8 cellular contexts compared by ENCODE assay signal in the genomic region with DNA sequence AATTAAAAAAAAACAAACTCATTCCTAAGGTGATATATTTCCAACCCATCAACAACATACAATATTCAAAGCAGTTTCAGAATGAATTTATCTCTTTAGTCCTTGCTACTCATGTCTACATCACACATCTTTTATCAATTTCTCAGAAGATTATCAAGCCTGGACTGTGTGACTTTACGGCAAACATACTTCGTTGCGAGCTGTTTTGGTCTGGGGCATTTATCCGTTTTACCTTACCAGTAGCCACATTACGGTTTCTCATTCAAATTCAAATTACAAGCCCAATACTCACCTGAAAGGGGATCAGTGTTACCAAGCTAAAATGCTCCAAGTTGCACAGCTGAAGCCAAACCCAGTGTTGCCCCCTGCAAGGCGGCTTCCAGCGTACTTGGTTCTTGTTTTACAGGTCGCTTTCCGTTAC. TPM values are rescaled to one million over a fixed set of nuclear protein-coding genes. Genes with fewer than 3 reads are reported as not detected.
DNase-seq lines count a peak whose midpoint lies in the region; ATAC-seq and TF ChIP-seq lines count a peak whose summit lies in the region.

No MANE protein-coding gene starts in this region.

- no peaks in the 10 kb centered on the region for H3K9me3 Mint-ChIP-seq in progenitor cell of endocrine pancreas (ENCODE audit: low read depth)

- TF ChIP-seq CTCF in GM06990 (IDR thresholded peaks at IDR 0.05; ENCODE audit: insufficient read depth, low read length, poor library complexity, severe bottlenecking) = no peak
- TF ChIP-seq CTCF in Peyer's patch (IDR thresholded peaks at IDR 0.05) = no peak
- no peak for TF ChIP-seq CTCF in esophagus squamous epithelium (IDR thresholded peaks at IDR 0.05)
- no peak for TF ChIP-seq CTCF in progenitor cell of endocrine pancreas (IDR thresholded peaks at IDR 0.05; ENCODE audit: unreplicated experiment)

- peak overlapping the region; percentile 99 for H3K4me3 Mint-ChIP-seq in progenitor cell of endocrine pancreas (ENCODE audit: low read depth)

- peak overlapping the region in 2 of 4 donors; percentile 99 to 100 for H3K27ac ChIP-seq in Peyer's patch
- H3K27ac ChIP-seq in esophagus squamous epithelium = peak overlapping the region in 3 of 4 donors; percentile 67 to 100 (median 100)

- 6 to 12% methylated on average over 9 of the region's 9 CpGs for WGBS in esophagus squamous epithelium, 2 donors

- H3K4me1 Mint-ChIP-seq in progenitor cell of endocrine pancreas (ENCODE audit: low read depth) = peaks cover 50% of the 10 kb centered on the region

- H3K27me3 Mint-ChIP-seq in progenitor cell of endocrine pancreas = no peaks in the 10 kb centered on the region

- intact Hi-C loops in esophagus squamous epithelium (cut with DNase I) = loop anchor here (5.0 kb wide), 1 partner anchor 69 kb away; a partner anchor contains a TSS

- peak overlapping the region; percentile 94 for H3K27ac Mint-ChIP-seq in progenitor cell of endocrine pancreas

- H3K9me3 ChIP-seq in Peyer's patch (no peaks in the 10 kb centered on the region), esophagus squamous epithelium (no peaks in the 10 kb centered on the region)

- ATAC-seq in GM21576 (IDR thresholded peaks at IDR 0.05; ENCODE audit: unreplicated experiment) (no peak), HG03095 (IDR thresholded peaks at IDR 0.05; ENCODE audit: unreplicated experiment) (no peak)

- DNase-seq in GM06990 (ENCODE audit: extremely low read depth, insufficient read length) (no peak), Peyer's patch (peak in 1 of 3 donors; percentile 27), esophagus squamous epithelium (lab: John Stamatoyannopoulos, UW) (no peak), progenitor cell of endocrine pancreas (ENCODE audit: low spot score, unreplicated experiment) (no peak), COLO829 (ENCODE audit: low spot score) (no peak), amniotic stem cell (lab: John Stamatoyannopoulos, UW) (no peak)

- H3K4me1 ChIP-seq in Peyer's patch (peaks cover 0 to 42% (median 23%) of the 10 kb centered on the region in 4 donors), esophagus squamous epithelium (peaks cover 26 to 74% (median 54%) of the 10 kb centered on the region in 3 donors)

- H3K36me3 ChIP-seq in GM06990 (ENCODE audit: control insufficient read depth, insufficient read depth, low read length) = peaks cover 9% of the 10 kb centered on the region
- H3K36me3 ChIP-seq in Peyer's patch = peaks cover 0 to 51% (median 4%) of the 10 kb centered on the region in 3 donors
- peaks cover 22 to 59% (median 25%) of the 10 kb centered on the region in 3 donors for H3K36me3 ChIP-seq in esophagus squamous epithelium

- peaks cover 51% of the 10 kb centered on the region for H3K36me3 Mint-ChIP-seq in progenitor cell of endocrine pancreas (ENCODE audit: insufficient read depth)

- TF ChIP-seq POLR2A in Peyer's patch (IDR thresholded peaks at IDR 0.05) (no peak), esophagus squamous epithelium (IDR thresholded peaks at IDR 0.05) (no peak)

- no peaks in the 10 kb centered on the region for H3K27me3 ChIP-seq in GM06990 (replicated peaks; ENCODE audit: control insufficient read depth, insufficient read depth, low read length)
- no peaks in the 10 kb centered on the region for H3K27me3 ChIP-seq in Peyer's patch
- no peaks in the 10 kb centered on the region for H3K27me3 ChIP-seq in esophagus squamous epithelium

- H3K4me3 ChIP-seq in GM06990 (replicated peaks; ENCODE audit: low read depth, low read length) = peak overlapping the region; percentile 78
- H3K4me3 ChIP-seq in Peyer's patch = peak overlapping the region; percentile 89 to 97 (median 94)
- H3K4me3 ChIP-seq in esophagus squamous epithelium = peak overlapping the region; percentile 84 to 100 (median 98)

RNA-seq across cellular contexts. Expression of a gene that starts 1.9 kb away (rescaled TPM):
- 1,000 to 10,000 TPM in 1 of 4 donors, 100 to 1,000 TPM in 3; 566 to 2,149 (median 666) TPM for total RNA-seq in Peyer's patch
- 100 to 1,000 TPM; 209 to 645 (median 383) TPM for total RNA-seq in esophagus squamous epithelium
- total RNA-seq in progenitor cell of endocrine pancreas = 1,377 and 1,392 TPM in 2 replicates

RNA-seq across cellular contexts. Expression of a gene that starts 59.3 kb away (rescaled TPM):
- not detected for total RNA-seq in Peyer's patch
- not detected for total RNA-seq in esophagus squamous epithelium
- not detected in 2 replicates for total RNA-seq in progenitor cell of endocrine pancreas
